Comparison of ENCODE assay signal across 7 cellular contexts in genomic region chr17:4950075-4950756, GRCh38. TPM values are rescaled to one million over a fixed set of nuclear protein-coding genes. Genes with fewer than 3 reads are reported as not detected.
DNase-seq lines count a peak whose midpoint lies in the region; ATAC-seq and TF ChIP-seq lines count a peak whose summit lies in the region.

No MANE protein-coding gene starts in this region.

- H3K4me2 ChIP-seq in fibroblast of lung (ENCODE audit: extremely low read depth, insufficient read depth, low read length) = peak overlapping the region; percentile 66

- intact Hi-C loops in activated CD4-positive, alpha-beta memory T cell treated with anti-CD3 and anti-CD28 coated beads for 36 hours (cut with micrococcal nuclease) = no loop called here

- H3K9me3 Mint-ChIP-seq in activated CD4-positive, alpha-beta memory T cell treated with anti-CD3 and anti-CD28 coated beads for 36 hours = no peaks in the 10 kb centered on the region

- no peaks in the 10 kb centered on the region for H3K27me3 Mint-ChIP-seq in activated CD4-positive, alpha-beta memory T cell treated with anti-CD3 and anti-CD28 coated beads for 36 hours

- H3K4me3 ChIP-seq in fibroblast of lung (replicated peaks in 1 of 4; ENCODE audit: control extremely low read depth in 1 of 4, insufficient read depth in 1 of 4, low read depth in 3 of 4, low read length in 4 of 4) = peak overlapping the region; percentile 9 to 52 (median 30)
- H3K4me3 ChIP-seq in neuron (ENCODE audit: low read length) = peak overlapping the region; percentile 84

- peak overlapping the region; percentile 88 for H3K4me3 Mint-ChIP-seq in activated CD4-positive, alpha-beta memory T cell treated with anti-CD3 and anti-CD28 coated beads for 36 hours

- peak overlapping the region; percentile 19 for H2AFZ ChIP-seq in fibroblast of lung (ENCODE audit: low read length)
- peak overlapping the region; percentile 44 for H2AFZ ChIP-seq in neuron (ENCODE audit: low read depth, low read length)

- TF ChIP-seq POLR2A in GM18951 (IDR thresholded peaks at IDR 0.05; ENCODE audit: extremely low read depth, insufficient read depth, insufficient read length) = peak; percentile 56

- H3K4me1 Mint-ChIP-seq in activated CD4-positive, alpha-beta memory T cell treated with anti-CD3 and anti-CD28 coated beads for 36 hours (ENCODE audit: low read depth) = peaks cover 29% of the 10 kb centered on the region

- DNase-seq in HUDEP-2 (lab: John Stamatoyannopoulos, UW; ENCODE audit: unreplicated experiment in 76 of 76) (peak in 74 of 76 experiments; percentile 16 to 86 (median 66)), fibroblast of lung (ENCODE audit: low read depth in 2 of 2) (no peak), NCI-H446 treated with DMSO at 0.1 percent for 48 hours (lab: John Stamatoyannopoulos, UW) (no peak)
- peak; percentile 58 for DNase-seq in activated CD4-positive, alpha-beta memory T cell treated with anti-CD3 and anti-CD28 coated beads for 36 hours

- no peak for TF ChIP-seq CTCF in fibroblast of lung (conservative IDR thresholded peaks at IDR 0.05 in 1 of 2, IDR thresholded peaks at IDR 0.05 in 1 of 2; ENCODE audit: low read depth in 1 of 2, low read length in 2 of 2)

- peaks cover 8% of the 10 kb centered on the region for H3K36me3 ChIP-seq in fibroblast of lung (ENCODE audit: control insufficient read depth, insufficient read depth, low read length)
- peaks cover 17% of the 10 kb centered on the region for H3K36me3 ChIP-seq in neuron (ENCODE audit: insufficient read depth, low read length)

- peaks cover 31% of the 10 kb centered on the region for H3K79me2 ChIP-seq in fibroblast of lung (ENCODE audit: control insufficient read depth, insufficient read depth, low read length)

- CTCF ChIA-PET in activated CD4-positive, alpha-beta memory T cell treated with anti-CD3 and anti-CD28 coated beads for 36 hours (lab: Charles Lee) = interaction anchor here (0.6 to 1.0 kb wide), 2 partner anchors 17 to 112 kb away, joined by 3 read pairs; no protein-coding TSS in a partner anchor

- H3K9ac ChIP-seq in fibroblast of lung (ENCODE audit: insufficient read depth, low read length) = peak overlapping the region; percentile 58

- peaks cover 2% of the 10 kb centered on the region for H4K20me1 ChIP-seq in fibroblast of lung (ENCODE audit: control insufficient read depth, extremely low read depth, insufficient read depth, low read length)

- ATAC-seq in HG03159 (IDR thresholded peaks at IDR 0.05; ENCODE audit: unreplicated experiment) = no peak

- peak overlapping the region; percentile 97 for H3K27ac Mint-ChIP-seq in activated CD4-positive, alpha-beta memory T cell treated with anti-CD3 and anti-CD28 coated beads for 36 hours

- POLR2A ChIA-PET in activated CD4-positive, alpha-beta memory T cell treated with anti-CD3 and anti-CD28 coated beads for 36 hours (lab: Charles Lee) = interaction anchor here (0.5 to 21.0 kb wide), 7 partner anchors 9 to 104 kb away, joined by 3 to 346 read pairs (median 3); partner anchors contain the start of genes C17orf107, RNF167, SLC25A11 and SPAG7

- H3K27ac ChIP-seq in fibroblast of lung (ENCODE audit: insufficient read depth, low read length) = peak overlapping the region; percentile 80

- H3K4me1 ChIP-seq in fibroblast of lung (ENCODE audit: control insufficient read depth, extremely low read depth, insufficient read depth, low read length) (peaks cover 18% of the 10 kb centered on the region), neuron (ENCODE audit: insufficient read depth, low read length) (peaks cover 35% of the 10 kb centered on the region)

- H3K9me3 ChIP-seq in fibroblast of lung (ENCODE audit: control insufficient read depth, insufficient read depth, low read depth, low read length) = no peaks in the 10 kb centered on the region
- peaks cover 2% of the 10 kb centered on the region for H3K9me3 ChIP-seq in neuron (ENCODE audit: low read length)

- H3K27me3 ChIP-seq in fibroblast of lung (ENCODE audit: control insufficient read depth, insufficient read depth, low read length) (no peaks in the 10 kb centered on the region), neuron (ENCODE audit: insufficient read depth, low read length) (no peaks in the 10 kb centered on the region)

- peaks cover 24% of the 10 kb centered on the region for H3K36me3 Mint-ChIP-seq in activated CD4-positive, alpha-beta memory T cell treated with anti-CD3 and anti-CD28 coated beads for 36 hours

- in situ Hi-C loops in GM18951 (cut with MboI; ENCODE audit: low sequenced_read_pairs, unreplicated experiment) = no loop called here

RNA-seq across cellular contexts. Expression of gene ENO3, which starts 0.7 kb away (rescaled TPM):
- 10 to 100 TPM; 26.5 to 26.8 TPM for total RNA-seq in activated CD4-positive, alpha-beta memory T cell treated with anti-CD3 and anti-CD28 coated beads for 36 hours
- 1.8 and 4.3 TPM in 2 replicates for total RNA-seq in fibroblast of lung
- polyA plus RNA-seq in fibroblast of lung = 2.0 and 2.3 TPM in 2 replicates
- polyA plus RNA-seq in fibroblast of lung (2012) = 3.4 and 3.8 TPM in 2 replicates
- 2.3 TPM in 1 of 2 replicates, not detected in the other for polyA minus RNA-seq in fibroblast of lung (ENCODE audit: low replicate concordance)

RNA-seq across cellular contexts. Expression of gene PFN1, which starts 1.9 kb away (rescaled TPM):
- total RNA-seq in activated CD4-positive, alpha-beta memory T cell treated with anti-CD3 and anti-CD28 coated beads for 36 hours = 1,000 to 10,000 TPM; 1,907 to 1,923 TPM
- 258 and 422 TPM in 2 replicates for total RNA-seq in fibroblast of lung
- polyA plus RNA-seq in fibroblast of lung = 870 and 1,199 TPM in 2 replicates
- polyA plus RNA-seq in fibroblast of lung (2012) = 1,472 and 2,070 TPM in 2 replicates
- 622 and 777 TPM in 2 replicates for polyA minus RNA-seq in fibroblast of lung (ENCODE audit: low replicate concordance)

RNA-seq across cellular contexts. Expression of gene RNF167, which starts 10.1 kb away (rescaled TPM):
- total RNA-seq in activated CD4-positive, alpha-beta memory T cell treated with anti-CD3 and anti-CD28 coated beads for 36 hours = 100 to 1,000 TPM; 130 to 157 TPM
- total RNA-seq in fibroblast of lung = 13.6 and 22.8 TPM in 2 replicates
- polyA plus RNA-seq in fibroblast of lung = 52.6 and 83.5 TPM in 2 replicates
- 67.1 and 105 TPM in 2 replicates for polyA plus RNA-seq in fibroblast of lung (2012)
- polyA minus RNA-seq in fibroblast of lung (ENCODE audit: low replicate concordance) = 97.9 and 127 TPM in 2 replicates

RNA-seq across cellular contexts. Expression of gene SLC25A11, which starts 10.4 kb away (rescaled TPM):
- 10 to 100 TPM; 70.5 to 72.5 TPM for total RNA-seq in activated CD4-positive, alpha-beta memory T cell treated with anti-CD3 and anti-CD28 coated beads for 36 hours
- total RNA-seq in fibroblast of lung = 50.3 and 59.3 TPM in 2 replicates
- polyA plus RNA-seq in fibroblast of lung = 29.2 and 45.8 TPM in 2 replicates
- 40.3 and 62.5 TPM in 2 replicates for polyA plus RNA-seq in fibroblast of lung (2012)
- polyA minus RNA-seq in fibroblast of lung (ENCODE audit: low replicate concordance) = 99.6 and 148 TPM in 2 replicates

RNA-seq across cellular contexts. Expression of gene SPAG7, which starts 17.4 kb away (rescaled TPM):
- 10 to 100 TPM; 60.6 to 65.8 TPM for total RNA-seq in activated CD4-positive, alpha-beta memory T cell treated with anti-CD3 and anti-CD28 coated beads for 36 hours
- total RNA-seq in fibroblast of lung = 42.9 and 62.8 TPM in 2 replicates
- polyA plus RNA-seq in fibroblast of lung = 80.8 and 83.0 TPM in 2 replicates
- 71.3 and 76.9 TPM in 2 replicates for polyA plus RNA-seq in fibroblast of lung (2012)
- 15.0 and 20.9 TPM in 2 replicates for polyA minus RNA-seq in fibroblast of lung (ENCODE audit: low replicate concordance)

Comparison
In these comparisons a context has a peak if more than half of its experiments do, and no peak if none do; other contexts are left out.
1. DNase-seq: peak in HUDEP-2 (74 of 76) and activated CD4-positive, alpha-beta memory T cell treated with anti-CD3 and anti-CD28 coated beads for 36 hours (single experiment); none in fibroblast of lung (0 of 2) and NCI-H446 treated with DMSO at 0.1 percent for 48 hours (single experiment).